Comparison of ENCODE assay signal across 9 cellular contexts in the genomic region with DNA sequence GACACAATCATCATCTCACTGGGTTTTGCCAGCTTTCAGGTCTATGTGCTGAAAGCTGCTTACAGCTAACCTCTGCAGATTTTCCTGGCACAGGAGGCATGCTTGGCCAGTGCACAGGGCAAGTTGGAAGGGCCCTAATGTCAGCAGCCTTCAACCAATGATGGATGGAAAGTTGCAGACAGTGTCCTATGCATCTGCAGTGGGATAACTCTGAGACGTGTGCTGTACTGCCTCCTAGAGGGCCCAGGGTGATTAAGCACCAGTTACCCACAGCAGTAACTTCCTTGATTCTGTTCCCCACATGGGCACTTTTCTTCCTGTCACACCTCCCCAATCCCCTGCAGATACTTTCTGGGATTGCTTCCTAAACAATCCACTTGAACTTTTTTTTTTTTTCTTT. TPM values are rescaled to one million over a fixed set of nuclear protein-coding genes. Genes with fewer than 3 reads are reported as not detected.
DNase-seq lines count a peak whose midpoint lies in the region; ATAC-seq and TF ChIP-seq lines count a peak whose summit lies in the region.
"Had no signal": no experiment of that assay in that cellular context is flagged by ENCODE, and none has a peak within 500 bp of the region (broad histone marks: within the 10 kb centered on the region; RNA-seq: fewer than 3 reads in every experiment).

No MANE protein-coding gene starts in this region.

- no peaks in the 10 kb centered on the region for H3K36me3 Mint-ChIP-seq in CD4-positive, alpha-beta T cell (ENCODE audit: low read depth)
- no peaks in the 10 kb centered on the region for H3K36me3 Mint-ChIP-seq in endothelial cell (ENCODE audit: low read depth, unreplicated experiment)

- POLR2A ChIA-PET in CD4-positive, alpha-beta T cell (lab: Charles Lee), result no interaction called here

- no peak for TF ChIP-seq CTCF in CD4-positive, alpha-beta T cell (IDR thresholded peaks at IDR 0.05)
- peak; percentile 21 for TF ChIP-seq CTCF in endothelial cell (IDR thresholded peaks at IDR 0.05; ENCODE audit: unreplicated experiment)

- ATAC-seq in CD4-positive, alpha-beta T cell (ENCODE audit: poor library complexity), result peak; percentile 43
- peak; percentile 71 for ATAC-seq in stimulated activated naive CD8-positive, alpha-beta T cell treated with anti-CD3 and anti-CD28 coated beads, Interleukin-15, amount 100 ng/mL, for 72 hours
- ATAC-seq in Right ventricle myocardium superior (ENCODE audit: poor library complexity), result no peak

- no peak overlapping the region for H3K4me3 Mint-ChIP-seq in CD4-positive, alpha-beta T cell
- no peak overlapping the region for H3K4me3 Mint-ChIP-seq in endothelial cell (ENCODE audit: unreplicated experiment)
- no peak overlapping the region for H3K4me3 Mint-ChIP-seq in stimulated activated naive CD8-positive, alpha-beta T cell treated with anti-CD3 and anti-CD28 coated beads, Interleukin-15, amount 100 ng/mL, for 72 hours
- H3K4me3 Mint-ChIP-seq: stimulated activated naive CD8-positive, alpha-beta T cell treated with anti-CD3 and anti-CD28 coated beads, Interleukin-15, Interleukin-2, amounts not matched to agents 100 ng/mL and 50 ng/mL, for 24 hours had no signal

- peaks cover 3% of the 10 kb centered on the region for H3K27me3 Mint-ChIP-seq in CD4-positive, alpha-beta T cell
- H3K27me3 Mint-ChIP-seq in endothelial cell (ENCODE audit: unreplicated experiment), result no peaks in the 10 kb centered on the region
- peaks cover 14% of the 10 kb centered on the region for H3K27me3 Mint-ChIP-seq in stimulated activated naive CD8-positive, alpha-beta T cell treated with anti-CD3 and anti-CD28 coated beads, Interleukin-15, amount 100 ng/mL, for 72 hours
- H3K27me3 Mint-ChIP-seq: stimulated activated naive CD8-positive, alpha-beta T cell treated with anti-CD3 and anti-CD28 coated beads, Interleukin-15, Interleukin-2, amounts not matched to agents 100 ng/mL and 50 ng/mL, for 24 hours had no signal

- CTCF ChIA-PET in CD4-positive, alpha-beta T cell (lab: Charles Lee), result no interaction called here

- no peak overlapping the region for H3K27ac ChIP-seq in CD4-positive, alpha-beta T cell (ENCODE audit: low read depth, low read length)

- no peaks in the 10 kb centered on the region for H3K27me3 ChIP-seq in CD4-positive, alpha-beta T cell (ENCODE audit: control insufficient read depth, insufficient read depth, low read length)

- H3K9me3 ChIP-seq in CD4-positive, alpha-beta T cell (ENCODE audit: control insufficient read depth, low read length), result no peaks in the 10 kb centered on the region

- no peaks in the 10 kb centered on the region for H3K9me3 Mint-ChIP-seq in CD4-positive, alpha-beta T cell
- no peaks in the 10 kb centered on the region for H3K9me3 Mint-ChIP-seq in endothelial cell (ENCODE audit: unreplicated experiment)
- H3K9me3 Mint-ChIP-seq in stimulated activated naive CD8-positive, alpha-beta T cell treated with anti-CD3 and anti-CD28 coated beads, Interleukin-15, amount 100 ng/mL, for 72 hours, result no peaks in the 10 kb centered on the region
- H3K9me3 Mint-ChIP-seq: stimulated activated naive CD8-positive, alpha-beta T cell treated with anti-CD3 and anti-CD28 coated beads, Interleukin-15, Interleukin-2, amounts not matched to agents 100 ng/mL and 50 ng/mL, for 24 hours had no signal

- no peaks in the 10 kb centered on the region for H3K4me1 Mint-ChIP-seq in CD4-positive, alpha-beta T cell (ENCODE audit: low read depth)
- H3K4me1 Mint-ChIP-seq in endothelial cell (ENCODE audit: unreplicated experiment), result no peaks in the 10 kb centered on the region
- H3K4me1 Mint-ChIP-seq in stimulated activated naive CD8-positive, alpha-beta T cell treated with anti-CD3 and anti-CD28 coated beads, Interleukin-15, amount 100 ng/mL, for 72 hours, result no peaks in the 10 kb centered on the region

- intact Hi-C loops in CD4-positive, alpha-beta T cell (cut with DNase I, micrococcal nuclease), result no loop called here
- intact Hi-C loops in Right ventricle myocardium superior (cut with DNase I), result no loop called here

- no peak for DNase-seq in CD4-positive, alpha-beta T cell
- DNase-seq in GM19240 (ENCODE audit: insufficient read length, low spot score), result peak; percentile 53
- DNase-seq in NCI-H69 (lab: John Stamatoyannopoulos, UW), result peak; percentile 45
- DNase-seq in endothelial cell (ENCODE audit: low spot score), result peak; percentile 27
- DNase-seq in stimulated activated naive CD8-positive, alpha-beta T cell treated with anti-CD3 and anti-CD28 coated beads, Interleukin-15, amount 100 ng/mL, for 72 hours, result no peak
- DNase-seq in NCI-H2227 treated with DMSO at 0.1 percent for 48 hours (lab: John Stamatoyannopoulos, UW), result no peak
- no peak for DNase-seq in Right ventricle myocardium superior
- no peak for DNase-seq in HCEC 1CT

- no peak overlapping the region for H3K27ac Mint-ChIP-seq in CD4-positive, alpha-beta T cell
- H3K27ac Mint-ChIP-seq in endothelial cell (ENCODE audit: unreplicated experiment), result no peak overlapping the region
- H3K27ac Mint-ChIP-seq in stimulated activated naive CD8-positive, alpha-beta T cell treated with anti-CD3 and anti-CD28 coated beads, Interleukin-15, amount 100 ng/mL, for 72 hours, result no peak overlapping the region
- H3K27ac Mint-ChIP-seq: stimulated activated naive CD8-positive, alpha-beta T cell treated with anti-CD3 and anti-CD28 coated beads, Interleukin-15, Interleukin-2, amounts not matched to agents 100 ng/mL and 50 ng/mL, for 24 hours had no signal

RNA-seq across cellular contexts. Expression of a gene that starts 38.6 kb away (rescaled TPM):
- not detected for total RNA-seq in CD4-positive, alpha-beta T cell
- total RNA-seq in endothelial cell (ENCODE audit: unreplicated experiment), result not detected
- not detected for total RNA-seq in Right ventricle myocardium superior

RNA-seq across cellular contexts. Expression of a gene that starts 50.2 kb away (rescaled TPM):
- 1 to 10 TPM; 4.5 to 4.6 TPM for total RNA-seq in CD4-positive, alpha-beta T cell
- total RNA-seq in endothelial cell (ENCODE audit: unreplicated experiment) (17.5 TPM), Right ventricle myocardium superior (14.2 TPM)

RNA-seq across cellular contexts. Expression of a gene that starts 50.5 kb away (rescaled TPM):
- 10 to 100 TPM; 58.3 to 60.3 TPM for total RNA-seq in CD4-positive, alpha-beta T cell
- 61.7 TPM for total RNA-seq in endothelial cell (ENCODE audit: unreplicated experiment)
- total RNA-seq in Right ventricle myocardium superior, result 39.9 TPM

Comparison
In these comparisons a context has a peak if more than half of its experiments do, and no peak if none do; other contexts are left out.
1. DNase-seq: peak in GM19240 (single experiment), NCI-H69 (single experiment) and endothelial cell (single experiment); none in CD4-positive, alpha-beta T cell (0 of 10), stimulated activated naive CD8-positive, alpha-beta T cell treated with anti-CD3 and anti-CD28 coated beads, Interleukin-15, amount 100 ng/mL, for 72 hours (0 of 2), NCI-H2227 treated with DMSO at 0.1 percent for 48 hours (single experiment), Right ventricle myocardium superior (single experiment) and HCEC 1CT (single experiment).